ENCODE assay signal across 2 cellular contexts in the genomic region with DNA sequence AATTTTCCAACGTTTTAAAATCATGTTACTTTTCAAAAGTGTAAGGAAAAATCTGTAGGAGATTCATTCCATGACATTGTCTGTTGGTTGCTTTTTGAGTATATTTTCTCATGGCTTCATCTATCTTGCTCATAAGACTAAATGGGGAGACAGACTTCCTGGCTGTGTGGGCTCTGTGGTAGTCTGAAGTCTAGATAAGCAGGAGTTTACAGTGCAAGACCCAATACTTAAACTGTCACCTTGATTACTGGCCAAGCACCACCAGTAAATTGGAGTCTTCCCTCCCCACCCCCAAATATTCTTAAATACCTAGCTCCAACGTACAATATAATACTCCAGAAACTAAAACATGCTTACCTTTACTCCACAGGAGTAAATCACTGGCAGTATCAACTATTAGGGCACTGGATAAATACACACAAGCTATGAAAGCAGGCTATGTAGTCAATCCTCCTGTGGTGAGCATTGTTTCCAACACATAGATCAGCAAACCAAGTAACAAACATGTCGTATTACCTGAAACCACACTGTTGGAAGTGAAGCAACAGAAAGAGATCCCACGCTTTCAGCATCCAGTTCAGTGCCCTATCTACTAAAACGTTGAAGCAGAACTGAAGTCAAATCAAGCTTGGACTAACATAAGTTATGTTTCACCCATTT.
TF ChIP-seq lines count a peak whose summit lies in the region.

No MANE protein-coding gene starts in this region.

TF ChIP-seq in HepG2, 621 proteins besides CTCF, POLR2A, EP300 and RAD21 (continued from another document):
- no peak for TF ChIP-seq UBTF (CRISPR knock-in tag; IDR thresholded peaks at IDR 0.05)
- no peak for TF ChIP-seq NFYB (CRISPR knock-in tag; IDR thresholded peaks at IDR 0.05)
TF ChIP-seq in HepG2: peak in this region for 1.

TF ChIP-seq in WTC11, 78 proteins besides CTCF, POLR2A, EP300 and RAD21 (continued from another document):
- TF ChIP-seq FOXP1 (CRISPR knock-in tag; IDR thresholded peaks at IDR 0.05; ENCODE audit: borderline replicate concordance) (no peak), SMAD3 (CRISPR knock-in tag; IDR thresholded peaks at IDR 0.05; ENCODE audit: borderline replicate concordance) (no peak), ETV6 (CRISPR knock-in tag; IDR thresholded peaks at IDR 0.05) (no peak), JAZF1 (CRISPR knock-in tag; IDR thresholded peaks at IDR 0.05) (no peak), GRHL2 (CRISPR knock-in tag; IDR thresholded peaks at IDR 0.05; ENCODE audit: insufficient replicate concordance, severe bottlenecking) (no peak), PRRX2 (CRISPR knock-in tag; IDR thresholded peaks at IDR 0.05) (no peak), TEAD1 (CRISPR knock-in tag; IDR thresholded peaks at IDR 0.05) (no peak), NR1H2 (CRISPR knock-in tag; IDR thresholded peaks at IDR 0.05) (no peak)
- TF ChIP-seq, protein P1, sequence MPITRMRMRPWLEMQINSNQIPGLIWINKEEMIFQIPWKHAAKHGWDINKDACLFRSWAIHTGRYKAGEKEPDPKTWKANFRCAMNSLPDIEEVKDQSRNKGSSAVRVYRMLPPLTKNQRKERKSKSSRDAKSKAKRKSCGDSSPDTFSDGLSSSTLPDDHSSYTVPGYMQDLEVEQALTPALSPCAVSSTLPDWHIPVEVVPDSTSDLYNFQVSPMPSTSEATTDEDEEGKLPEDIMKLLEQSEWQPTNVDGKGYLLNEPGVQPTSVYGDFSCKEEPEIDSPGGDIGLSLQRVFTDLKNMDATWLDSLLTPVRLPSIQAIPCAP (CRISPR knock-in tag; IDR thresholded peaks at IDR 0.05) = no peak
- TF ChIP-seq, protein P2, sequence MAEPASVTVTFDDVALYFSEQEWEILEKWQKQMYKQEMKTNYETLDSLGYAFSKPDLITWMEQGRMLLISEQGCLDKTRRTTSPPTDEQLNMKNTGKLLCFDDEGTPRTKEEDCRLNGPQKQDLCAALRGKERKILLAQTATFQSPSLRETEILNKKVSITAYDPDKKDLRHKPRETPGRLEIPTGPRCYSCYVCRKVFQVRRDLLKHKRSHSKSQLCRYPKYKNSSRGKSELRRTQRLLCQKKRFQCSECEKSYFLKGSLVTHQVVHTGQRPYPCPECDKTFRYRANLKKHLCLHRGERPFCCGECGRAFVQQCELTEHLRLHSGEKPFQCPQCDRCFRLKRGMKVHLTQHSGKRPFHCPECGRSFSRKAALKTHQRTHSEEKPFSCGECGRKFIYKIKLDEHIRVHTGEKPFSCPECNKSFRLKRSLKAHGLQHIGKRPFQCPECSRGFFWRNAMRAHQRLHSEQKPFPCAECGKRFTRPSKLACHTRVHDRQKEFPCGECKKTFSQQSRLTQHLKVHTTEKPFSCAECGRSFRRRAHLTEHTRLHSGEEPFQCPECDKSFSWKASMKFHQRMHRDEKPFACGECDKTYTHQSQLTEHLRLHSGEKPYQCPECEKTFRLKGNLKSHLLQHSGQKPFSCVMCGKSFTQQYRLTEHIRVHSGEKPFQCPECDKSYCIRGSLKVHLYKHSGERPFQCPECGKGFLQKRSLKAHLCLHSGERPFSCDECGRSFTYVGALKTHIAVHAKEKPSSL (CRISPR knock-in tag; conservative IDR thresholded peaks at IDR 0.05) = no peak
- TF ChIP-seq, protein P3, sequence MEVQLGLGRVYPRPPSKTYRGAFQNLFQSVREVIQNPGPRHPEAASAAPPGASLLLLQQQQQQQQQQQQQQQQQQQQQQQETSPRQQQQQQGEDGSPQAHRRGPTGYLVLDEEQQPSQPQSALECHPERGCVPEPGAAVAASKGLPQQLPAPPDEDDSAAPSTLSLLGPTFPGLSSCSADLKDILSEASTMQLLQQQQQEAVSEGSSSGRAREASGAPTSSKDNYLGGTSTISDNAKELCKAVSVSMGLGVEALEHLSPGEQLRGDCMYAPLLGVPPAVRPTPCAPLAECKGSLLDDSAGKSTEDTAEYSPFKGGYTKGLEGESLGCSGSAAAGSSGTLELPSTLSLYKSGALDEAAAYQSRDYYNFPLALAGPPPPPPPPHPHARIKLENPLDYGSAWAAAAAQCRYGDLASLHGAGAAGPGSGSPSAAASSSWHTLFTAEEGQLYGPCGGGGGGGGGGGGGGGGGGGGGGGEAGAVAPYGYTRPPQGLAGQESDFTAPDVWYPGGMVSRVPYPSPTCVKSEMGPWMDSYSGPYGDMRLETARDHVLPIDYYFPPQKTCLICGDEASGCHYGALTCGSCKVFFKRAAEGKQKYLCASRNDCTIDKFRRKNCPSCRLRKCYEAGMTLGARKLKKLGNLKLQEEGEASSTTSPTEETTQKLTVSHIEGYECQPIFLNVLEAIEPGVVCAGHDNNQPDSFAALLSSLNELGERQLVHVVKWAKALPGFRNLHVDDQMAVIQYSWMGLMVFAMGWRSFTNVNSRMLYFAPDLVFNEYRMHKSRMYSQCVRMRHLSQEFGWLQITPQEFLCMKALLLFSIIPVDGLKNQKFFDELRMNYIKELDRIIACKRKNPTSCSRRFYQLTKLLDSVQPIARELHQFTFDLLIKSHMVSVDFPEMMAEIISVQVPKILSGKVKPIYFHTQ (CRISPR knock-in tag; IDR thresholded peaks at IDR 0.05) = no peak
